Comparison of ENCODE assay signal across 14 cellular contexts in the genomic region with DNA sequence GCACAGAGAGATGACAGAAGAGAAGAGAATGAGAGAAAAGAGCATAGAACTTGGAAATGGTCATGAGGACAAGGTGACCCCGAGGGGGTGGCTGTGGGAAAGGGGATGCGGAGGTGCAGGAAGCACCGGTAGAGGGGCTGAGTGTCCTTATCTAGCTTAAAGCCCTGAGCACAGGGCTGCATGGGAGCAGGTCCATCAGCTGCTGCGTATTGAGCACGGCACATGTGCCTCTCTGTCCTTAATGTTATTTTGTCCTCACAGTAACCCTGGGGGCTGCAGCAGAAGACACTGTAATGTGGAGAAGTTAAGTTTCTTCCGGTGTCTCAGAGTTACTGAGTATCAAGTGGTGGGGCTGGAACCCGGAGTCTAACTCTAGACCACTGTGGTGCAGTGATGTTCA.
A peak's percentile ranks its signal among the peaks of the same experiment; 100 is the strongest.
DNase-seq lines count a peak whose midpoint lies in the region; ATAC-seq lines count a peak whose summit lies in the region.
"Had no signal": no experiment of that assay in that cellular context is flagged by ENCODE, and none has a peak within 500 bp of the region (broad histone marks: within the 10 kb centered on the region; RNA-seq: fewer than 3 reads in every experiment).

No MANE protein-coding gene starts in this region.

- WGBS in mesendoderm (ENCODE audit: extremely low coverage, insufficient coverage, low lambda C conversion rate) = no CpG with 5 or more reads among the region's 7 CpGs

- H3K4me3 ChIP-seq in mesendoderm (ENCODE audit: low read length) = no peak overlapping the region
- H3K4me3 ChIP-seq: BLaER1 had no signal

- H3K79me1 ChIP-seq in mesendoderm (ENCODE audit: low read length) = peaks cover 1% of the 10 kb centered on the region

- peak overlapping the region; percentile 66 for H3K27ac Mint-ChIP-seq in activated T-cell treated with anti-CD3 and anti-CD28 coated beads, Interleukin-2, amount 50 U/mL, for 72 hours
- H3K27ac Mint-ChIP-seq in central memory CD8-positive, alpha-beta T cell (ENCODE audit: low read depth) = peak overlapping the region; percentile 45
- H3K27ac Mint-ChIP-seq: HFFc6 had no signal

- no peak for ATAC-seq in activated T-cell treated with anti-CD3 and anti-CD28 coated beads, Interleukin-2, amount 50 U/mL, for 72 hours (replicated peaks in 1 of 2)
- no peak for ATAC-seq in central memory CD8-positive, alpha-beta T cell (replicated peaks; ENCODE audit: extremely low read depth, poor library complexity, severe bottlenecking)

- no peak overlapping the region for H2BK15ac ChIP-seq in mesendoderm (replicated peaks; ENCODE audit: low read depth)

- H3K79me2 ChIP-seq in mesendoderm (ENCODE audit: control insufficient read depth, insufficient read depth, low read length) = no peaks in the 10 kb centered on the region

- H3K27me3 ChIP-seq in mesendoderm (ENCODE audit: insufficient read depth, low read length, poor library complexity) = no peaks in the 10 kb centered on the region
- H3K27me3 ChIP-seq: BLaER1 had no signal

- H3K9ac ChIP-seq in mesendoderm (ENCODE audit: low read length) = no peak overlapping the region
- H3K9ac ChIP-seq: BLaER1 had no signal

- no peaks in the 10 kb centered on the region for H3K4me1 ChIP-seq in mesendoderm (ENCODE audit: control insufficient read depth, low read depth, low read length)

- peaks cover 0 to 11% of the 10 kb centered on the region in 2 donors for H3K36me3 Mint-ChIP-seq in activated T-cell treated with anti-CD3 and anti-CD28 coated beads, Interleukin-2, amount 50 U/mL, for 72 hours (ENCODE audit: insufficient read depth in 2 of 2)
- H3K36me3 Mint-ChIP-seq in central memory CD8-positive, alpha-beta T cell (ENCODE audit: insufficient read depth) = peaks cover 45% of the 10 kb centered on the region

- H3K4ac ChIP-seq in mesendoderm (ENCODE audit: low read depth, low read length) = no peak overlapping the region

- no peak for DNase-seq in activated T-cell treated with anti-CD3 and anti-CD28 coated beads, Interleukin-2, amount 50 U/mL, for 72 hours
- DNase-seq in activated T-cell treated with anti-CD3 and anti-CD28 coated beads, Interleukin-2, amount 50 U/mL, for 48 hours = no peak
- DNase-seq in central memory CD8-positive, alpha-beta T cell (ENCODE audit: low spot score in 2 of 2) = no peak
- DNase-seq in mesendoderm (no peak), ureter (ENCODE audit: low spot score) (peak; percentile 15), COLO829 (ENCODE audit: low spot score) (no peak)
- DNase-seq in central memory CD4-positive, alpha-beta T cell = no peak
- DNase-seq: 8988T, AML-193, Calu3, DMS 273 treated with DMSO at 0.1 percent for 48 hours, HCEC 1CT, HFFc6 had no signal

- H3K27me3 Mint-ChIP-seq in activated T-cell treated with anti-CD3 and anti-CD28 coated beads, Interleukin-2, amount 50 U/mL, for 72 hours (ENCODE audit: low read depth) = no peaks in the 10 kb centered on the region
- H3K27me3 Mint-ChIP-seq in central memory CD8-positive, alpha-beta T cell = no peaks in the 10 kb centered on the region

- no peak overlapping the region for H3K27ac ChIP-seq in mesendoderm (ENCODE audit: low read depth, low read length)
- H3K27ac ChIP-seq: BLaER1 had no signal

- H4K5ac ChIP-seq in mesendoderm (ENCODE audit: low read length) = no peak overlapping the region

- H3K36me3 ChIP-seq in mesendoderm (ENCODE audit: control insufficient read depth, insufficient read depth, low read length) = no peaks in the 10 kb centered on the region

- no peak overlapping the region for H2BK5ac ChIP-seq in mesendoderm (ENCODE audit: low read length)

- H3K18ac ChIP-seq in mesendoderm (ENCODE audit: low read length) = no peak overlapping the region

- H3K23ac ChIP-seq in mesendoderm (ENCODE audit: low read length) = no peak overlapping the region

- H2AK5ac ChIP-seq in mesendoderm (ENCODE audit: low read length) = no peak overlapping the region

- peak overlapping the region; percentile 7 for H3K56ac ChIP-seq in mesendoderm (ENCODE audit: low read length)

- no peak overlapping the region for H3K4me3 Mint-ChIP-seq in activated T-cell treated with anti-CD3 and anti-CD28 coated beads, Interleukin-2, amount 50 U/mL, for 72 hours
- H3K4me3 Mint-ChIP-seq in central memory CD8-positive, alpha-beta T cell = no peak overlapping the region
- H3K4me3 Mint-ChIP-seq: HFFc6 had no signal

- H3K4me2 ChIP-seq in mesendoderm (ENCODE audit: low read length) = no peak overlapping the region
- H3K4me2 ChIP-seq: BLaER1 had no signal

- no peaks in the 10 kb centered on the region for H3K9me3 Mint-ChIP-seq in activated T-cell treated with anti-CD3 and anti-CD28 coated beads, Interleukin-2, amount 50 U/mL, for 72 hours
- no peaks in the 10 kb centered on the region for H3K9me3 Mint-ChIP-seq in central memory CD8-positive, alpha-beta T cell
- H3K9me3 Mint-ChIP-seq: HFFc6 had no signal

- H3K4me1 Mint-ChIP-seq in activated T-cell treated with anti-CD3 and anti-CD28 coated beads, Interleukin-2, amount 50 U/mL, for 72 hours (ENCODE audit: low read depth) = no peaks in the 10 kb centered on the region
- peaks cover 20% of the 10 kb centered on the region for H3K4me1 Mint-ChIP-seq in central memory CD8-positive, alpha-beta T cell

- no peak overlapping the region for H4K8ac ChIP-seq in mesendoderm (ENCODE audit: low read depth, low read length)

- H2BK120ac ChIP-seq in mesendoderm (ENCODE audit: low read depth, low read length) = no peak overlapping the region
